ENCODE assay signal across 13 cellular contexts in genomic region chr5:178213003-178213449, GRCh38. TPM values are rescaled to one million over a fixed set of nuclear protein-coding genes. Genes with fewer than 3 reads are reported as not detected.
A peak's percentile ranks its signal among the peaks of the same experiment; 100 is the strongest.
DNase-seq lines count a peak whose midpoint lies in the region; ATAC-seq and TF ChIP-seq lines count a peak whose summit lies in the region.
"Had no signal": no experiment of that assay in that cellular context is flagged by ENCODE, and none has a peak within 500 bp of the region (broad histone marks: within the 10 kb centered on the region; RNA-seq: fewer than 3 reads in every experiment).

No MANE protein-coding gene starts in this region.

- peak; percentile 1 to 2 for ATAC-seq in activated naive CD4-positive, alpha-beta T cell treated with anti-CD3 and anti-CD28 coated beads, Interleukin-2, amount 50 U/mL, for 72 hours
- peak in 1 of 2 donors; percentile 6 for ATAC-seq in stimulated activated naive B cell treated with anti-CD40 and anti-IgM and Interleukin-4, amounts not matched to agents 10 μg/mL and 1 μg/mL and 100 μg/mL, for 72 hours (replicated peaks)
- ATAC-seq in HG03432 (IDR thresholded peaks at IDR 0.05; ENCODE audit: unreplicated experiment), result no peak
- no peak for ATAC-seq in HG02610 (IDR thresholded peaks at IDR 0.05; ENCODE audit: unreplicated experiment)
- ATAC-seq: activated CD4-positive, alpha-beta T cell treated with anti-CD3 and anti-CD28 coated beads for 36 hours; naive thymus-derived CD4-positive, alpha-beta T cell had no signal

- CTCF ChIA-PET in RWPE1 (lab: Yijun Ruan, JAX), result interaction anchor here (1.1 kb wide), 1 partner anchor 22 kb away, joined by 3 read pairs; no protein-coding TSS in a partner anchor

- H3K4me1 Mint-ChIP-seq in stimulated activated naive B cell treated with anti-CD40 and anti-IgM and Interleukin-4, amounts not matched to agents 10 μg/mL and 1 μg/mL and 100 μg/mL, for 72 hours, result peaks cover 37 to 62% of the 10 kb centered on the region in 2 donors

- H3K27ac ChIP-seq in RWPE1, result peak overlapping the region; percentile 60
- H3K27ac ChIP-seq: SK-N-MC had no signal

- no peaks in the 10 kb centered on the region for H3K27me3 Mint-ChIP-seq in stimulated activated naive B cell treated with anti-CD40 and anti-IgM and Interleukin-4, amounts not matched to agents 10 μg/mL and 1 μg/mL and 100 μg/mL, for 72 hours
- H3K27me3 Mint-ChIP-seq: activated CD4-positive, alpha-beta T cell treated with anti-CD3 and anti-CD28 coated beads for 36 hours; dendritic cell treated with granulocyte-macrophage colony-stimulating factor and Interleukin-4, amounts not matched to agents 40 ng/mL and 50 ng/mL, for 4 days; naive thymus-derived CD4-positive, alpha-beta T cell had no signal

- peak overlapping the region; percentile 58 to 99 for H3K27ac Mint-ChIP-seq in activated naive CD4-positive, alpha-beta T cell treated with anti-CD3 and anti-CD28 coated beads, Interleukin-2, amount 50 U/mL, for 72 hours
- peak overlapping the region; percentile 87 for H3K27ac Mint-ChIP-seq in stimulated activated naive B cell treated with anti-CD40 and anti-IgM and Interleukin-4, amounts not matched to agents 10 μg/mL and 1 μg/mL and 100 μg/mL, for 72 hours

- H3K36me3 Mint-ChIP-seq in activated naive CD4-positive, alpha-beta T cell treated with anti-CD3 and anti-CD28 coated beads, Interleukin-2, amount 50 U/mL, for 72 hours, result peaks cover 27 to 31% of the 10 kb centered on the region in 2 donors
- H3K36me3 Mint-ChIP-seq in stimulated activated naive B cell treated with anti-CD40 and anti-IgM and Interleukin-4, amounts not matched to agents 10 μg/mL and 1 μg/mL and 100 μg/mL, for 72 hours, result peaks cover 44 to 71% of the 10 kb centered on the region in 2 donors

- H3K4me3 Mint-ChIP-seq in stimulated activated naive B cell treated with anti-CD40 and anti-IgM and Interleukin-4, amounts not matched to agents 10 μg/mL and 1 μg/mL and 100 μg/mL, for 72 hours, result no peak overlapping the region
- H3K4me3 Mint-ChIP-seq: activated CD4-positive, alpha-beta T cell treated with anti-CD3 and anti-CD28 coated beads for 36 hours; dendritic cell treated with granulocyte-macrophage colony-stimulating factor and Interleukin-4, amounts not matched to agents 40 ng/mL and 50 ng/mL, for 4 days; naive thymus-derived CD4-positive, alpha-beta T cell had no signal

- no peak for DNase-seq in activated naive CD4-positive, alpha-beta T cell treated with anti-CD3 and anti-CD28 coated beads, Interleukin-2, amount 50 U/mL, for 72 hours (ENCODE audit: low spot score in 2 of 2)
- no peak for DNase-seq in activated naive CD4-positive, alpha-beta T cell (lab: John Stamatoyannopoulos, UW)
- DNase-seq in RWPE1 (ENCODE audit: low spot score) (no peak), kidney tubule cell (ENCODE audit: low spot score) (peak; percentile 41), islet precursor cell (no peak)
- no peak for DNase-seq in stimulated activated naive B cell treated with anti-CD40 and anti-IgM and Interleukin-4, amounts not matched to agents 10 μg/mL and 1 μg/mL and 100 μg/mL, for 72 hours
- DNase-seq: activated CD4-positive, alpha-beta T cell treated with anti-CD3 and anti-CD28 coated beads for 36 hours; naive thymus-derived CD4-positive, alpha-beta T cell; NCI-H1105 had no signal

- TF ChIP-seq CTCF in RWPE1 (conservative IDR thresholded peaks at IDR 0.05; ENCODE audit: low read depth), result no peak

- no peaks in the 10 kb centered on the region for H3K9me3 Mint-ChIP-seq in activated naive CD4-positive, alpha-beta T cell treated with anti-CD3 and anti-CD28 coated beads, Interleukin-2, amount 50 U/mL, for 72 hours
- no peaks in the 10 kb centered on the region for H3K9me3 Mint-ChIP-seq in stimulated activated naive B cell treated with anti-CD40 and anti-IgM and Interleukin-4, amounts not matched to agents 10 μg/mL and 1 μg/mL and 100 μg/mL, for 72 hours
- H3K9me3 Mint-ChIP-seq: dendritic cell treated with granulocyte-macrophage colony-stimulating factor and Interleukin-4, amounts not matched to agents 40 ng/mL and 50 ng/mL, for 4 days; naive thymus-derived CD4-positive, alpha-beta T cell had no signal

- POLR2A ChIA-PET in RWPE1 (lab: Yijun Ruan, JAX; ENCODE audit: low non-redundant PET), result interaction anchor here (0.6 to 1.9 kb wide), 2 partner anchors 9 to 21 kb away, joined by 3 to 7 read pairs; partner anchors contain the start of gene HNRNPAB

RNA-seq across cellular contexts. Expression of gene HNRNPAB, which starts 8.7 kb away (rescaled TPM):
- 100 to 1,000 TPM; 232 to 253 TPM for total RNA-seq in activated naive CD4-positive, alpha-beta T cell treated with anti-CD3 and anti-CD28 coated beads, Interleukin-2, amount 50 U/mL, for 72 hours

RNA-seq across cellular contexts. Expression of gene PHYKPL, which starts 19.6 kb away (rescaled TPM):
- 10 to 100 TPM; 51.1 to 97.6 TPM for total RNA-seq in activated naive CD4-positive, alpha-beta T cell treated with anti-CD3 and anti-CD28 coated beads, Interleukin-2, amount 50 U/mL, for 72 hours

RNA-seq across cellular contexts. Expression of gene GMCL2, which starts 25.9 kb away (rescaled TPM):
- not detected for total RNA-seq in activated naive CD4-positive, alpha-beta T cell treated with anti-CD3 and anti-CD28 coated beads, Interleukin-2, amount 50 U/mL, for 72 hours
- total RNA-seq: activated CD4-positive, alpha-beta T cell treated with anti-CD3 and anti-CD28 coated beads for 36 hours; naive thymus-derived CD4-positive, alpha-beta T cell had no signal

RNA-seq across cellular contexts. Expression of gene NHP2, which starts 59.3 kb away (rescaled TPM):
- total RNA-seq in activated naive CD4-positive, alpha-beta T cell treated with anti-CD3 and anti-CD28 coated beads, Interleukin-2, amount 50 U/mL, for 72 hours, result 100 to 1,000 TPM; 191 to 220 TPM

Comparison
In these comparisons a context has a peak if more than half of its experiments do, and no peak if none do; other contexts are left out.
1. ATAC-seq: peak in activated naive CD4-positive, alpha-beta T cell treated with anti-CD3 and anti-CD28 coated beads, Interleukin-2, amount 50 U/mL, for 72 hours (2 of 2); none in HG03432 (single experiment) and HG02610 (single experiment).